ENCODE assay signal across 7 cellular contexts in genomic region chr19:2164020-2164988, GRCh38. TPM values are rescaled to one million over a fixed set of nuclear protein-coding genes. Genes with fewer than 3 reads are reported as not detected.
DNase-seq lines count a peak whose midpoint lies in the region; ATAC-seq, FAIRE-seq and TF ChIP-seq lines count a peak whose summit lies in the region.

No MANE protein-coding gene starts in this region.

- H3K27ac ChIP-seq in foreskin keratinocyte = peak overlapping the region; percentile 68
- peak overlapping the region; percentile 65 to 91 (median 82) for H3K27ac ChIP-seq in pancreas

- no peaks in the 10 kb centered on the region for H3K27me3 ChIP-seq in foreskin keratinocyte
- no peaks in the 10 kb centered on the region for H3K27me3 ChIP-seq in pancreas

- FAIRE-seq in pancreas (lab: Jason Lieb, UNC) = no peak

- DNase-seq in activated CD8-positive, alpha-beta memory T cell treated with anti-CD3 and anti-CD28 coated beads, Interleukin-2, amount 50 U/mL, for 48 hours = peak; percentile 72
- peak in 1 of 2 donors; percentile 23 for DNase-seq in foreskin keratinocyte
- peak in 3 of 6 donors; percentile 53 to 84 (median 73) for DNase-seq in pancreas
- DNase-seq in COLO829 (ENCODE audit: low spot score) = no peak

- H3K36me3 ChIP-seq in pancreas = no peaks in the 10 kb centered on the region

- H3K4me3 ChIP-seq in pancreas = peak overlapping the region; percentile 87 to 96 (median 90)

- H3K9me3 ChIP-seq in pancreas = no peaks in the 10 kb centered on the region

- H3K4me1 ChIP-seq in foreskin keratinocyte (peaks cover 21% of the 10 kb centered on the region), pancreas (peaks cover 19 to 46% (median 33%) of the 10 kb centered on the region in 3 donors)

- 0 to 1% methylated on average over 57 to 83 of the region's 95 CpGs for WGBS in pancreas, 2 donors

- TF ChIP-seq CTCF in foreskin keratinocyte (conservative IDR thresholded peaks at IDR 0.05) (no peak), pancreas (IDR thresholded peaks at IDR 0.05) (no peak)

- intact Hi-C loops in pancreas (cut with DNase I) = no loop called here

- peak; percentile 29 for ATAC-seq in GM18909 (IDR thresholded peaks at IDR 0.05; ENCODE audit: poor library complexity, unreplicated experiment)
- peak; percentile 3 for ATAC-seq in HG03521 (IDR thresholded peaks at IDR 0.05; ENCODE audit: unreplicated experiment)
- peak; percentile 16 for ATAC-seq in foreskin keratinocyte
- peak; percentile 4 to 31 (median 12) for ATAC-seq in pancreas
- no peak for ATAC-seq in GM21515 (IDR thresholded peaks at IDR 0.05; ENCODE audit: unreplicated experiment)

RNA-seq across cellular contexts. Expression of gene DOT1L, which starts 0.6 kb away (rescaled TPM):
- total RNA-seq in foreskin keratinocyte = 8.4 and 10.7 TPM in 2 replicates
- 4.9 and 5.6 TPM in 2 replicates for polyA plus RNA-seq in foreskin keratinocyte
- 10 to 100 TPM; 11.7 to 20.4 (median 14.5) TPM for total RNA-seq in pancreas
- 10 to 100 TPM; 14.4 to 34.4 TPM for polyA plus RNA-seq in pancreas

RNA-seq across cellular contexts. Expression of gene AP3D1, which starts 12.9 kb away (rescaled TPM):
- 123 and 138 TPM in 2 replicates for total RNA-seq in foreskin keratinocyte
- 78.5 and 81.7 TPM in 2 replicates for polyA plus RNA-seq in foreskin keratinocyte
- 100 to 1,000 TPM in 1 of 6 donors, 10 to 100 TPM in 5; 75.2 to 105 (median 83.9) TPM for total RNA-seq in pancreas
- 100 to 1,000 TPM in 1 of 2 donors, 10 to 100 TPM in 1; 88.3 to 102 TPM for polyA plus RNA-seq in pancreas
